20 cellular contexts compared by ENCODE assay signal in the genomic region with DNA sequence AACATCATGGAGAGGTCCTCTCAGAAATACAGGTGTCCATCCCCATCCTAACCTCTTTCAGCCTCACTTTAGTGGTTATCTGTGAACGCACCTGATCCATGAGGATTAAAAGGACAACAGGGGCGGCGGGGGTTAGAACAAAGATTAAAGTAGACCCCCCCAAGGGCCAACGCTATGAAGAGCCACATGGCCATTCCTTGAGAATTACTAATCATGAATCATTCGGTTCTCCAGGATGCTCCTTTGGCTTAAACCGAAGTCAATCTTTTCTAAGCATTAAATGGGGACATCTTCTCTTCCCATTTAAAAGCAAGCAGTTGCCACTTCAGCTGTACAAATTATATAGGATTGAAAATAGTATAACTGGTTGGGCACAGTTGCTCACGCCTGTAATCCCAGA.
A peak's percentile ranks its signal among the peaks of the same experiment; 100 is the strongest.
DNase-seq lines count a peak whose midpoint lies in the region; ATAC-seq, FAIRE-seq and TF ChIP-seq lines count a peak whose summit lies in the region.
"Had no signal": no experiment of that assay in that cellular context is flagged by ENCODE, and none has a peak within 500 bp of the region (broad histone marks: within the 10 kb centered on the region; RNA-seq: fewer than 3 reads in every experiment).

No MANE protein-coding gene starts in this region.

- POLR2A ChIA-PET in RWPE1 (lab: Yijun Ruan, JAX; ENCODE audit: low non-redundant PET): no interaction called here

- H3K27me3 ChIP-seq in mesenchymal stem cell (ENCODE audit: control insufficient read depth in 1 of 2, insufficient read depth in 1 of 2, low read length in 2 of 2) (no peaks in the 10 kb centered on the region), small intestine (ENCODE audit: control insufficient read depth in 2 of 2, insufficient read depth in 2 of 2, low read length in 2 of 2) (no peaks in the 10 kb centered on the region)
- H3K27me3 ChIP-seq: esophagus muscularis mucosa, MG63 had no signal

- no peak overlapping the region for H3K23ac ChIP-seq in mesenchymal stem cell (ENCODE audit: low read length in 2 of 2)

- H2AFZ ChIP-seq in mesenchymal stem cell (ENCODE audit: low read depth, low read length): no peak overlapping the region

- H3K4me3 ChIP-seq in astrocyte of the spinal cord (ENCODE audit: low read depth, low read length): no peak overlapping the region
- H3K4me3 ChIP-seq in mesenchymal stem cell (ENCODE audit: insufficient read depth in 1 of 2, low read depth in 1 of 2, low read length in 2 of 2): no peak overlapping the region
- H3K4me3 ChIP-seq in small intestine (ENCODE audit: low read depth in 1 of 2, low read length in 2 of 2): no peak overlapping the region
- H3K4me3 ChIP-seq: esophagus muscularis mucosa, HAP-1, MG63 had no signal

- H3K4me2 ChIP-seq in mesenchymal stem cell (ENCODE audit: low read length, poor library complexity, severe bottlenecking): no peak overlapping the region

- no peak overlapping the region for H3K4ac ChIP-seq in mesenchymal stem cell (ENCODE audit: low read depth in 1 of 2, low read length in 2 of 2)

- TF ChIP-seq CTCF in astrocyte of the spinal cord (IDR thresholded peaks at IDR 0.05; ENCODE audit: low read depth, low read length) (no peak), RWPE1 (conservative IDR thresholded peaks at IDR 0.05; ENCODE audit: low read depth) (no peak)

- peak; percentile 56 for DNase-seq in AG20443 (ENCODE audit: low spot score)
- peak; percentile 60 for DNase-seq in HT1080 (ENCODE audit: low read depth)
- peak; percentile 48 for DNase-seq in astrocyte of the spinal cord (ENCODE audit: low read depth, low spot score)
- DNase-seq in mesenchymal stem cell: no peak
- DNase-seq in left colon: no peak
- no peak for DNase-seq in activated CD4-positive, alpha-beta T cell treated with anti-CD3 and anti-CD28 coated beads for 1 hour
- DNase-seq in RWPE1 (ENCODE audit: low spot score): no peak
- DNase-seq in small intestine: no peak
- DNase-seq: activated CD8-positive, alpha-beta T cell treated with anti-CD3 and anti-CD28 coated beads for 36 hours; activated T-cell treated with anti-CD3 and anti-CD28 coated beads, Interleukin-2, amount 50 U/mL, for 72 hours; effector CD8-positive, alpha-beta T cell; NCI-H146; NCI-H2171 treated with DMSO at 0.1 percent for 48 hours; NCI-H774; stimulated activated CD4-positive, alpha-beta T cell treated with anti-CD3 and anti-CD28 coated beads, Interleukin-2, amount 100 ng/mL, for 48 hours; stimulated activated naive CD4-positive, alpha-beta T cell treated with Interleukin-2 at 50 U/mL for 16 hours had no signal

- H2BK15ac ChIP-seq in mesenchymal stem cell (ENCODE audit: low read depth, poor library complexity, severe bottlenecking): no peak overlapping the region

- no peak for ATAC-seq in left colon
- ATAC-seq: activated CD8-positive, alpha-beta T cell treated with anti-CD3 and anti-CD28 coated beads for 36 hours; activated naive CD4-positive, alpha-beta T cell treated with anti-CD3 and anti-CD28 coated beads, Interleukin-2, amount 50 U/mL, for 72 hours; activated T-cell treated with anti-CD3 and anti-CD28 coated beads, Interleukin-2, amount 50 U/mL, for 72 hours had no signal

- no peak overlapping the region for H2BK5ac ChIP-seq in mesenchymal stem cell (ENCODE audit: low read depth, low read length, poor library complexity, severe bottlenecking)

- FAIRE-seq in small intestine (lab: Jason Lieb, UNC): no peak

- CTCF ChIA-PET in RWPE1 (lab: Yijun Ruan, JAX): no interaction called here

- H3K36me3 ChIP-seq in mesenchymal stem cell (ENCODE audit: control insufficient read depth in 1 of 2, insufficient read depth in 2 of 2, low read depth in 1 of 2, low read length in 2 of 2): no peaks in the 10 kb centered on the region
- no peaks in the 10 kb centered on the region for H3K36me3 ChIP-seq in small intestine (ENCODE audit: control insufficient read depth in 2 of 2, insufficient read depth in 2 of 2, low read length in 2 of 2)
- H3K36me3 ChIP-seq: esophagus muscularis mucosa, HAP-1, MG63 had no signal

- no peak overlapping the region for H2BK12ac ChIP-seq in mesenchymal stem cell (ENCODE audit: low read length in 2 of 2)

- no peak overlapping the region for H2BK120ac ChIP-seq in mesenchymal stem cell (ENCODE audit: low read depth, low read length)

- peak overlapping the region; percentile 54 for H3K9ac ChIP-seq in mesenchymal stem cell (ENCODE audit: low read length)

- H4K8ac ChIP-seq in mesenchymal stem cell (ENCODE audit: low read length): no peak overlapping the region

- 61% methylated on average over 7 of the region's 7 CpGs for WGBS in mesenchymal stem cell
- WGBS in small intestine, 3 donors: 94 to 96% (median 95%) methylated on average over 7 of the region's 7 CpGs

- H3K27ac ChIP-seq in mesenchymal stem cell (ENCODE audit: low read length, poor library complexity, severe bottlenecking): peak overlapping the region; percentile 10
- no peak overlapping the region for H3K27ac ChIP-seq in RWPE1
- H3K27ac ChIP-seq in small intestine (ENCODE audit: low read depth in 1 of 2, low read length in 1 of 2): no peak overlapping the region
- H3K27ac ChIP-seq: esophagus muscularis mucosa had no signal

- in situ Hi-C loops in astrocyte of the spinal cord (cut with HindIII; ENCODE audit: low sequenced_read_pairs): no loop called here

- intact Hi-C loops in left colon (cut with DNase I, micrococcal nuclease): no loop called here

- H3K14ac ChIP-seq in mesenchymal stem cell (ENCODE audit: low read length in 2 of 2): no peak overlapping the region

- H3K4me1 ChIP-seq in mesenchymal stem cell (ENCODE audit: control insufficient read depth, insufficient read depth, low read depth, low read length) (peaks cover 3% of the 10 kb centered on the region), small intestine (ENCODE audit: control insufficient read depth in 2 of 2, insufficient read depth in 1 of 2, low read depth in 1 of 2, low read length in 1 of 2) (no peaks in the 10 kb centered on the region)
- H3K4me1 ChIP-seq: HAP-1 had no signal

- H2AK5ac ChIP-seq in mesenchymal stem cell (ENCODE audit: low read length, severe bottlenecking): peak overlapping the region; percentile 6

- H3K18ac ChIP-seq in mesenchymal stem cell (ENCODE audit: low read depth in 1 of 2, low read length in 2 of 2): peak overlapping the region in 1 of 2 experiments; percentile 1

- peaks cover 6% of the 10 kb centered on the region for H3K79me1 ChIP-seq in mesenchymal stem cell (replicated peaks; ENCODE audit: low read length, poor library complexity, severe bottlenecking)

- H3K9me3 ChIP-seq in mesenchymal stem cell (ENCODE audit: control insufficient read depth, low read length) (no peaks in the 10 kb centered on the region), small intestine (ENCODE audit: control insufficient read depth, low read depth) (no peaks in the 10 kb centered on the region)
- H3K9me3 ChIP-seq: HAP-1, MG63 had no signal

- no peak overlapping the region for H4K91ac ChIP-seq in mesenchymal stem cell (ENCODE audit: low read length)

Comparison
In these comparisons a context has a peak if more than half of its experiments do, and no peak if none do; other contexts are left out.
1. DNase-seq: peak in AG20443 (single experiment), HT1080 (single experiment) and astrocyte of the spinal cord (single experiment); none in mesenchymal stem cell (single experiment), left colon (0 of 2), activated CD4-positive, alpha-beta T cell treated with anti-CD3 and anti-CD28 coated beads for 1 hour (single experiment), RWPE1 (single experiment) and small intestine (single experiment).